ENCODE assay signal across 8 cellular contexts in the genomic region with DNA sequence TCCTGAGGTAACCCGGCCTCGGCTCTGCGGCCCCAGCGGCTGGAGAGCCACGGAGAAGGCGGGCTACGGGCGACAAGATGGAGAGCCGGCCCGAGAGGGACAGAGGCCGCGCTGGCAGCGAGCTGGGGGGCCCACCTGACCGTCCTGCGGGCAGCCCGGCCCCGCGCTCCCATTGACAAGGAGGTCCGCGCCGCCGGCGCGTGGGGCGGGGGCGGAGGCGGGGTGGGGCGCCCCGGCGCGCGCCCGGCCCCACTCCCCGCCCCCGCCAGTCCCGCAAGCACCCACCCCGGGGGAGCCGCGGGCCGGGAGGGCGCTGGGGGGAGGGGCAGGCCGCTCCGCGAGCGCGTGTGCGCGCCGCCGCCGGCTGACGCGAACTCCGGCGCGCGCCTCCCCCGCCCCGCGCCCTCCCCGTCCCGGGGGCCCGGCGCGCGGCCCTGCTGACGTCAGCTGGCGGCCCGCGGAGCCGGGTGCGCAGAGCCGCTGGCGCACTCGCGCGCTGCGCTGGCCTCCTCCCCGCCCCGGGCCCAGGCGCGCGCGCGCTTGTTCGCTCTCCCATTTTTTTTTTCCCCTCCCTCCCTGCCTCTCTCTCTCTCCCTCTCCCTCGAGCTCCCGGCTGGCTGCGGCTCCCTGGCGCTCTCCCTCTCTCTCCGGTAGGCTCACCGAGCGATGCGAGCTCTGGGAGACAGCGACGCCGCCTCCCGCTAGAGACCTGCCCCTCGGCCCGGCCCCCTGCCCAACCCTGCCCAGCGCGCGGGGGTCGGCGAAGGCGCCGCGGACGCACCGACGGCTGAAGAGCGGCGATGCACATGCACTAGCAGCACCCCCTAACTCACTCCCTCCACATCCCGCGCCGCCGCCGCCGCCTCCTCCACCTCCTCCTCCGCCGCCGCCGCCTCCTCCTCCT. TPM values are rescaled to one million over a fixed set of nuclear protein-coding genes. Genes with fewer than 3 reads are reported as not detected.
DNase-seq lines count a peak whose midpoint lies in the region; ATAC-seq and TF ChIP-seq lines count a peak whose summit lies in the region.

A gene (plus strand): TSS at position 587 of the 904 bp plus-strand sequence. CDS start 747 bp downstream, outside the sequence.

- H3K27ac ChIP-seq in Panc1 (ENCODE audit: low read length) (0 out of 2 replicates have a peak within 1 kb of the TSS, but pooled peaks have one; percentile 44), gastroesophageal sphincter (peak within 1 kb of the TSS; percentile 41 to 91 (median 85)), thymus (ENCODE audit: low read depth) (no peak within 1 kb of the TSS)

- in situ Hi-C loops in Panc1 (cut with HindIII; ENCODE audit: low pct_unique_long_range_greater_than_20kb, low sequenced_read_pairs): no loop called here

- TF ChIP-seq POLR2A in gastroesophageal sphincter (IDR thresholded peaks at IDR 0.05): peak in 1 of 2 donors; percentile 11

- BruUV-seq in Panc1 (replicated peaks; lab: Mats Ljungman, UMichigan): no TSS peak

- no peak within 1 kb of the TSS for H3K27ac Mint-ChIP-seq in neural crest cell (ENCODE audit: unreplicated experiment)

- H3K36me3 Mint-ChIP-seq in neural crest cell (ENCODE audit: low read depth): no peaks in the 10 kb centered on the region

- peaks cover 86% of the 10 kb centered on the region for H3K27me3 Mint-ChIP-seq in neural crest cell (ENCODE audit: low read depth)

- DNase-seq in DMS153 (lab: John Stamatoyannopoulos, UW) (peak; percentile 66), Panc1 (ENCODE audit: low read depth, low spot score) (no peak), neural crest cell (ENCODE audit: low read depth, low spot score) (peak; percentile 61)
- DNase-seq in activated naive CD4-positive, alpha-beta T cell treated with anti-CD3 and anti-CD28 coated beads, Interleukin-2, amount 50 U/mL, for 16 hours: peak; percentile 53

- POLR2A ChIA-PET in Panc1 (lab: Charles Lee): interaction anchor here (0.7 kb wide), 2 partner anchors 565 to 685 kb away, joined by 3 to 4 read pairs; no protein-coding TSS in a partner anchor

- H3K4me3 ChIP-seq in Panc1 (ENCODE audit: low read depth in 2 of 2, low read length in 2 of 2) (peak within 1 kb of the TSS; percentile 63 to 64), gastroesophageal sphincter (peak within 1 kb of the TSS; percentile 54 to 71), thymus (ENCODE audit: low read length) (peak within 1 kb of the TSS; percentile 69)

- no peaks in the 10 kb centered on the region for H3K9me3 ChIP-seq in Panc1 (ENCODE audit: control insufficient read depth, insufficient read depth, low read depth, low read length)
- H3K9me3 ChIP-seq in gastroesophageal sphincter: no peaks in the 10 kb centered on the region
- H3K9me3 ChIP-seq in thymus (ENCODE audit: control insufficient read depth): no peaks in the 10 kb centered on the region

- no peak for TF ChIP-seq CTCF in Panc1 (IDR thresholded peaks at IDR 0.05)
- peak in 1 of 4 experiments; percentile 7 for TF ChIP-seq CTCF in gastroesophageal sphincter (IDR thresholded peaks at IDR 0.05)
- TF ChIP-seq CTCF in neural crest cell (conservative IDR thresholded peaks at IDR 0.05): no peak

- no peaks in the 10 kb centered on the region for H3K36me3 ChIP-seq in Panc1 (ENCODE audit: control insufficient read depth, insufficient read depth, low read length)
- H3K36me3 ChIP-seq in gastroesophageal sphincter: no peaks in the 10 kb centered on the region
- no peaks in the 10 kb centered on the region for H3K36me3 ChIP-seq in thymus (ENCODE audit: control insufficient read depth, insufficient read depth)

- ATAC-seq in HG03039 (IDR thresholded peaks at IDR 0.05; ENCODE audit: unreplicated experiment) (peak; percentile 53), Panc1 (peak; percentile 96), gastroesophageal sphincter (peak; percentile 93), HG03095 (IDR thresholded peaks at IDR 0.05; ENCODE audit: unreplicated experiment) (no peak)

- H3K9me3 Mint-ChIP-seq in neural crest cell: no peaks in the 10 kb centered on the region

- intact Hi-C loops in Panc1 (cut with micrococcal nuclease; ENCODE audit: unreplicated experiment): no loop called here

- peak within 1 kb of the TSS; percentile 88 for H3K4me3 Mint-ChIP-seq in neural crest cell

- 3% methylated on average over 8 of the region's 123 CpGs; no CpG with 5 or more reads in 1 of the 2 donors for WGBS in gastroesophageal sphincter (ENCODE audit: low coverage in 1 of 2), 2 donors
- under 1% methylated on average over 122 of the region's 123 CpGs for WGBS in thymus

- H3K4me1 ChIP-seq in Panc1 (ENCODE audit: control insufficient read depth, insufficient read depth, low read length) (no peaks in the 10 kb centered on the region; the same call in 1 of the 2 replicates), gastroesophageal sphincter (peaks cover 0 to 56% (median 28%) of the 10 kb centered on the region in 3 donors), thymus (ENCODE audit: control insufficient read depth, insufficient read depth, low read length) (peaks cover 10% of the 10 kb centered on the region)

- peaks cover 18% of the 10 kb centered on the region for H3K4me1 Mint-ChIP-seq in neural crest cell

- CTCF ChIA-PET in Panc1 (lab: Charles Lee): interaction anchor here (0.6 kb wide), 1 partner anchor 720 kb away, joined by 4 read pairs; no protein-coding TSS in a partner anchor

- no peak for TF ChIP-seq EP300 in gastroesophageal sphincter (IDR thresholded peaks at IDR 0.05)

- H3K27me3 ChIP-seq in Panc1 (ENCODE audit: control insufficient read depth, insufficient read depth, low read length): peaks cover 2% of the 10 kb centered on the region; the same call in 1 of the 2 replicates
- H3K27me3 ChIP-seq in gastroesophageal sphincter: peaks cover 25% of the 10 kb centered on the region
- peaks cover 75% of the 10 kb centered on the region for H3K27me3 ChIP-seq in thymus (ENCODE audit: control insufficient read depth, insufficient read depth)

RNA-seq across cellular contexts. Expression of the gene that starts here (rescaled TPM):
- total RNA-seq in Panc1 (2021; ENCODE audit: unreplicated experiment): 33.4 TPM
- polyA plus RNA-seq in Panc1 (2012; ENCODE audit: insufficient read length): 22.9 TPM
- 10 to 100 TPM in 2 of 4 donors, 1 to 10 TPM in 2; 3.4 to 21.0 (median 11.0) TPM for total RNA-seq in gastroesophageal sphincter
- total RNA-seq in neural crest cell: 21.3 and 22.2 TPM in 2 replicates
- 2.2 TPM for polyA plus RNA-seq in thymus
